Comparison of ENCODE assay signal across 11 cellular contexts in genomic region chr12:57735198-57735855, GRCh38. TPM values are rescaled to one million over a fixed set of nuclear protein-coding genes. Genes with fewer than 3 reads are reported as not detected.
A peak's percentile ranks its signal among the peaks of the same experiment; 100 is the strongest.
DNase-seq lines count a peak whose midpoint lies in the region; ATAC-seq and TF ChIP-seq lines count a peak whose summit lies in the region.
"Had no signal": no experiment of that assay in that cellular context is flagged by ENCODE, and none has a peak within 500 bp of the region (broad histone marks: within the 10 kb centered on the region; RNA-seq: fewer than 3 reads in every experiment).

No MANE protein-coding gene starts in this region.

- TF ChIP-seq CTCF in endothelial cell (IDR thresholded peaks at IDR 0.05; ENCODE audit: unreplicated experiment) (no peak), psoas muscle (IDR thresholded peaks at IDR 0.05) (no peak)

- no peaks in the 10 kb centered on the region for H3K36me3 ChIP-seq in psoas muscle (ENCODE audit: insufficient read depth in 1 of 2, low read depth in 1 of 2)
- H3K36me3 ChIP-seq: cardiac muscle cell had no signal

- H3K9me3 Mint-ChIP-seq in activated T-cell treated with anti-CD3 and anti-CD28 coated beads, Interleukin-2, amount 50 U/mL, for 24 hours = no peaks in the 10 kb centered on the region
- no peaks in the 10 kb centered on the region for H3K9me3 Mint-ChIP-seq in activated T-cell treated with anti-CD3 and anti-CD28 coated beads, Interleukin-2, amount 50 U/mL, for 4 hours
- no peaks in the 10 kb centered on the region for H3K9me3 Mint-ChIP-seq in endothelial cell (ENCODE audit: unreplicated experiment)

- TF ChIP-seq POLR2A in erythroblast (IDR thresholded peaks at IDR 0.05; ENCODE audit: low read length) = no peak

- intact Hi-C loops in psoas muscle (cut with DNase I) = no loop called here

- H3K4me1 ChIP-seq in psoas muscle = peaks cover 25% of the 10 kb centered on the region

- H3K36me3 Mint-ChIP-seq in activated T-cell treated with anti-CD3 and anti-CD28 coated beads, Interleukin-2, amount 50 U/mL, for 24 hours (ENCODE audit: low read depth) = peaks cover 77% of the 10 kb centered on the region
- H3K36me3 Mint-ChIP-seq in activated T-cell treated with anti-CD3 and anti-CD28 coated beads, Interleukin-2, amount 50 U/mL, for 4 hours (ENCODE audit: insufficient read depth) = peaks cover 47% of the 10 kb centered on the region
- H3K36me3 Mint-ChIP-seq in endothelial cell (ENCODE audit: low read depth, unreplicated experiment) = peaks cover 32% of the 10 kb centered on the region

- no peak for ATAC-seq in activated T-cell treated with anti-CD3 and anti-CD28 coated beads, Interleukin-2, amount 50 U/mL, for 4 hours
- peak in 2 of 4 donors; percentile 29 to 35 for ATAC-seq in psoas muscle
- no peak for ATAC-seq in HG03159 (IDR thresholded peaks at IDR 0.05; ENCODE audit: unreplicated experiment)

- no peaks in the 10 kb centered on the region for H3K9me3 ChIP-seq in psoas muscle

- H3K27me3 Mint-ChIP-seq in activated T-cell treated with anti-CD3 and anti-CD28 coated beads, Interleukin-2, amount 50 U/mL, for 24 hours = no peaks in the 10 kb centered on the region
- no peaks in the 10 kb centered on the region for H3K27me3 Mint-ChIP-seq in activated T-cell treated with anti-CD3 and anti-CD28 coated beads, Interleukin-2, amount 50 U/mL, for 4 hours (ENCODE audit: low read depth)
- peaks cover 33% of the 10 kb centered on the region for H3K27me3 Mint-ChIP-seq in endothelial cell (ENCODE audit: unreplicated experiment)

- peaks cover 0 to 62% (median 24%) of the 10 kb centered on the region in 3 donors for H3K27me3 ChIP-seq in psoas muscle (ENCODE audit: insufficient read depth in 3 of 3, low read length in 2 of 3)

- no peak overlapping the region for H3K27ac ChIP-seq in psoas muscle
- H3K27ac ChIP-seq: cardiac muscle cell, SK-N-MC had no signal

- H3K27ac Mint-ChIP-seq in activated T-cell treated with anti-CD3 and anti-CD28 coated beads, Interleukin-2, amount 50 U/mL, for 24 hours = peak overlapping the region; percentile 53
- peak overlapping the region; percentile 58 for H3K27ac Mint-ChIP-seq in endothelial cell (ENCODE audit: unreplicated experiment)

- peaks cover 20% of the 10 kb centered on the region for H3K4me1 Mint-ChIP-seq in activated T-cell treated with anti-CD3 and anti-CD28 coated beads, Interleukin-2, amount 50 U/mL, for 24 hours (ENCODE audit: low read depth)
- H3K4me1 Mint-ChIP-seq in activated T-cell treated with anti-CD3 and anti-CD28 coated beads, Interleukin-2, amount 50 U/mL, for 4 hours (ENCODE audit: low read depth) = peaks cover 26% of the 10 kb centered on the region
- peaks cover 27% of the 10 kb centered on the region for H3K4me1 Mint-ChIP-seq in endothelial cell (ENCODE audit: unreplicated experiment)

- H3K4me3 Mint-ChIP-seq in activated T-cell treated with anti-CD3 and anti-CD28 coated beads, Interleukin-2, amount 50 U/mL, for 24 hours = no peak overlapping the region
- no peak overlapping the region for H3K4me3 Mint-ChIP-seq in activated T-cell treated with anti-CD3 and anti-CD28 coated beads, Interleukin-2, amount 50 U/mL, for 4 hours
- H3K4me3 Mint-ChIP-seq in endothelial cell (ENCODE audit: unreplicated experiment) = peak overlapping the region; percentile 82

- DNase-seq in activated T-cell treated with anti-CD3 and anti-CD28 coated beads, Interleukin-2, amount 50 U/mL, for 24 hours = no peak
- DNase-seq in activated T-cell treated with anti-CD3 and anti-CD28 coated beads, Interleukin-2, amount 50 U/mL, for 4 hours = no peak
- DNase-seq in M059J (ENCODE audit: low read depth) = peak; percentile 39
- DNase-seq in endothelial cell (ENCODE audit: low spot score) = no peak
- no peak for DNase-seq in psoas muscle
- no peak for DNase-seq in stimulated activated CD4-positive, alpha-beta T cell treated with anti-CD3 and anti-CD28 coated beads, Interleukin-4, amount 100 ng/mL, for 4 hours
- DNase-seq in erythroblast (lab: John Stamatoyannopoulos, UW) = no peak
- DNase-seq: GOT3 had no signal

- H3K4me3 ChIP-seq in psoas muscle = peak overlapping the region; percentile 65
- H3K4me3 ChIP-seq: cardiac muscle cell had no signal

- 19 to 26% (median 21%) methylated on average over 7 to 8 of the region's 8 CpGs for WGBS in psoas muscle, 3 donors

RNA-seq across cellular contexts. Expression of gene AGAP2, which starts 3.2 kb away (rescaled TPM):
- 10 to 100 TPM; 24.4 to 28.1 (median 25.8) TPM for total RNA-seq in activated T-cell treated with anti-CD3 and anti-CD28 coated beads, Interleukin-2, amount 50 U/mL, for 4 hours
- total RNA-seq in M059J (2014; rRNA removed; shearing (Covaris generic)) = 0.07 TPM in 1 of 2 replicates, not detected in the other
- total RNA-seq in endothelial cell (ENCODE audit: unreplicated experiment) (27.0 TPM), psoas muscle (1 to 10 TPM; 3.5 to 9.6 (median 5.8) TPM)
- 1 to 10 TPM; 2.5 to 3.9 (median 2.9) TPM for polyA plus RNA-seq in psoas muscle

RNA-seq across cellular contexts. Expression of gene TSPAN31, which starts 9.5 kb away (rescaled TPM):
- total RNA-seq in activated T-cell treated with anti-CD3 and anti-CD28 coated beads, Interleukin-2, amount 50 U/mL, for 4 hours = 10 to 100 TPM; 11.5 to 14.9 (median 14.0) TPM
- total RNA-seq in M059J (2014; rRNA removed; shearing (Covaris generic)) = 36.2 and 57.0 TPM in 2 replicates
- total RNA-seq in endothelial cell (ENCODE audit: unreplicated experiment) = 21.8 TPM
- 10 to 100 TPM; 14.6 to 21.0 (median 18.8) TPM for total RNA-seq in psoas muscle
- 10 to 100 TPM; 16.8 to 31.2 (median 23.2) TPM for polyA plus RNA-seq in psoas muscle

RNA-seq across cellular contexts. Expression of gene CDK4, which starts 16.8 kb away (rescaled TPM):
- total RNA-seq in activated T-cell treated with anti-CD3 and anti-CD28 coated beads, Interleukin-2, amount 50 U/mL, for 4 hours = 100 to 1,000 TPM; 347 to 382 (median 378) TPM
- 175 and 179 TPM in 2 replicates for total RNA-seq in M059J (2014; rRNA removed; shearing (Covaris generic))
- total RNA-seq in endothelial cell (ENCODE audit: unreplicated experiment) (120 TPM), psoas muscle (10 to 100 TPM; 38.0 to 74.1 (median 53.6) TPM)
- 100 to 1,000 TPM in 1 of 3 donors, 10 to 100 TPM in 2; 52.8 to 105 (median 56.6) TPM for polyA plus RNA-seq in psoas muscle

RNA-seq across cellular contexts. Expression of gene MARCHF9, which starts 19.6 kb away (rescaled TPM):
- total RNA-seq in activated T-cell treated with anti-CD3 and anti-CD28 coated beads, Interleukin-2, amount 50 U/mL, for 4 hours = 10 to 100 TPM; 15.7 to 17.6 (median 17.3) TPM
- 6.7 and 7.9 TPM in 2 replicates for total RNA-seq in M059J (2014; rRNA removed; shearing (Covaris generic))
- total RNA-seq in endothelial cell (ENCODE audit: unreplicated experiment) (2.3 TPM), psoas muscle (1 to 10 TPM; 7.8 to 9.4 (median 8.8) TPM)
- polyA plus RNA-seq in psoas muscle = 1 to 10 TPM; 5.7 to 8.8 (median 7.2) TPM

RNA-seq across cellular contexts. Expression of gene CYP27B1, which starts 31.6 kb away (rescaled TPM):
- total RNA-seq in activated T-cell treated with anti-CD3 and anti-CD28 coated beads, Interleukin-2, amount 50 U/mL, for 4 hours = 10 to 100 TPM; 18.4 to 19.6 (median 19.5) TPM
- 1.8 and 3.2 TPM in 2 replicates for total RNA-seq in M059J (2014; rRNA removed; shearing (Covaris generic))
- total RNA-seq in endothelial cell (ENCODE audit: unreplicated experiment) = 1.4 TPM
- total RNA-seq in psoas muscle = under 1 TPM in 3 of 4 donors, not detected in 1; 0.42 to 0.54 (median 0.50) TPM
- polyA plus RNA-seq in psoas muscle = under 1 TPM in 2 of 3 donors, not detected in 1; 0.06 to 0.10 TPM
